In the genomic region with DNA sequence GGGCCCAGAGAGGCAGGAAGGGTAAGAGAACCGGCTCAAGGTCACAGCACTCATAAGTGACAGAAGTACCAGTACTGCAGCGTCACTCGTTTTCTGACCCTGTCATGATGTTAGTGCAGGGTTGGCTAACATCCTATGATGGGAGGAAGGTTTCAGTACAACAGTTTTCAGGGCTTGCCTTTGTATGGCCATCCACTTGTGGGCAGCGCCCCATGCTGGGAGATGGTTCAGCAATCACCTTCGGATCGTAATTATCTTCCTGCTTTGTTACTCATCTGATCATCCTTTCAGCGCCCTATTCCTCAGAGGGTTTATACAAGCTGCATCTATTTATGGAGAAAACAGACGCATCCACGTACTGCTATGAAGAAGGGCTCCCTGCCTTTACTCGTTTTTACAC, we compare ENCODE assay signal across 9 cellular contexts. TPM values are rescaled to one million over a fixed set of nuclear protein-coding genes. Genes with fewer than 3 reads are reported as not detected.
DNase-seq lines count a peak whose midpoint lies in the region; ATAC-seq and TF ChIP-seq lines count a peak whose summit lies in the region.
"Had no signal": no experiment of that assay in that cellular context is flagged by ENCODE, and none has a peak within 500 bp of the region (broad histone marks: within the 10 kb centered on the region; RNA-seq: fewer than 3 reads in every experiment).

No MANE protein-coding gene starts in this region.

- H3K27ac ChIP-seq in BLaER1 = no peak overlapping the region
- peak overlapping the region in 58 of 59 donors; percentile 18 to 98 (median 92) for H3K27ac ChIP-seq in dorsolateral prefrontal cortex

- intact Hi-C loops in dorsolateral prefrontal cortex (cut with DNase I) = loop anchor here (2.0 to 5.0 kb wide), 4 partner anchors 92 to 327 kb away; no protein-coding TSS in a partner anchor

- H3K4me3 ChIP-seq in BLaER1 = peak overlapping the region; percentile 95
- peak overlapping the region; percentile 68 to 97 (median 86) for H3K4me3 ChIP-seq in dorsolateral prefrontal cortex

- H3K36me3 ChIP-seq in BLaER1 = peaks cover 2% of the 10 kb centered on the region; the same call in 1 of the 2 replicates

- H3K27me3 ChIP-seq in BLaER1 (no peaks in the 10 kb centered on the region), dorsolateral prefrontal cortex (no peaks in the 10 kb centered on the region)

- peaks cover 27% of the 10 kb centered on the region for H3K4me1 ChIP-seq in BLaER1

- DNase-seq in NCI-H146 treated with DMSO at 0.1 percent for 48 hours (lab: John Stamatoyannopoulos, UW; ENCODE audit: unreplicated experiment) (peak; percentile 89), dorsolateral prefrontal cortex (peak in 6 of 10 donors; percentile 35 to 66 (median 52)), myocyte (ENCODE audit: low read depth) (peak; percentile 20), NCI-H2171 (lab: John Stamatoyannopoulos, UW) (no peak), UCSD-AML1 (lab: John Stamatoyannopoulos, UW; ENCODE audit: unreplicated experiment) (no peak)
- DNase-seq: activated CD4-positive, alpha-beta T cell treated with anti-CD3 and anti-CD28 coated beads, Interleukin-2, amount 50 U/mL, for 48 hours had no signal

- H3K9ac ChIP-seq in BLaER1 = peak overlapping the region; percentile 86

- TF ChIP-seq CTCF in dorsolateral prefrontal cortex (IDR thresholded peaks at IDR 0.05 in 54 of 56, conservative IDR thresholded peaks at IDR 0.05 in 2 of 56; ENCODE audit: low read depth in 1 of 56, partially characterized antibody in 56 of 56) = peak in 38 of 56 donors; percentile 6 to 56 (median 30)

- no peaks in the 10 kb centered on the region for H3K9me3 ChIP-seq in BLaER1

- H3K4me2 ChIP-seq in BLaER1 = peak overlapping the region; percentile 90

- no peaks in the 10 kb centered on the region; the same call in 1 of the 2 replicates for H4K20me1 ChIP-seq in BLaER1

- no peak for ATAC-seq in HG03565 (IDR thresholded peaks at IDR 0.05; ENCODE audit: unreplicated experiment)
- ATAC-seq in HG02840 (IDR thresholded peaks at IDR 0.05; ENCODE audit: low FRiP score, unreplicated experiment) = no peak

RNA-seq across cellular contexts. Expression of gene MAP1B, which starts 2.4 kb away (rescaled TPM):
- total RNA-seq in dorsolateral prefrontal cortex = 1,000 to 10,000 TPM in 95 of 120 experiments, 100 to 1,000 TPM in 25; 523 to 1,758 (median 1,258) TPM
- total RNA-seq in myocyte = 60.3 and 113 TPM in 2 replicates
- 62.9 TPM for polyA plus RNA-seq in myocyte (2012)

Comparison
In these comparisons a context has a peak if more than half of its experiments do, and no peak if none do; other contexts are left out.
1. DNase-seq: peak in NCI-H146 treated with DMSO at 0.1 percent for 48 hours (single experiment), dorsolateral prefrontal cortex (6 of 10) and myocyte (single experiment); none in NCI-H2171 (single experiment) and UCSD-AML1 (single experiment).